7 cellular contexts compared by ENCODE assay signal in genomic region chr4:107419536-107419935, GRCh38.
DNase-seq lines count a peak whose midpoint lies in the region; ATAC-seq and TF ChIP-seq lines count a peak whose summit lies in the region.
"Not testable (repeated sequence)": the region's sequence is repeated elsewhere in the genome, so short reads cannot be mapped to it uniquely, and the experiment has no call there.

No MANE protein-coding gene starts in this region.

- not testable (repeated sequence) for H3K9ac ChIP-seq in mammary epithelial cell (ENCODE audit: insufficient read depth, low read length); smooth muscle cell (ENCODE audit: low read depth)

- intact Hi-C loops in activated CD4-positive, alpha-beta T cell treated with anti-CD3 and anti-CD28 coated beads for 36 hours (cut with DNase I, micrococcal nuclease) = loop anchor here in 1 of 2 experiments (1.0 kb wide), 1 partner anchor 301 kb away; the partner anchor contains the start of gene PAPSS1
- intact Hi-C loops in mammary epithelial cell (cut with micrococcal nuclease) = not testable (repeated sequence)

- peak; percentile 63 for ATAC-seq in activated CD4-positive, alpha-beta T cell treated with anti-CD3 and anti-CD28 coated beads for 36 hours

- not testable (repeated sequence) for H3K36me3 ChIP-seq in mammary epithelial cell (ENCODE audit: insufficient read depth, low read length); smooth muscle cell (ENCODE audit: low read depth)

- H3K4me3 Mint-ChIP-seq in activated CD4-positive, alpha-beta T cell treated with anti-CD3 and anti-CD28 coated beads for 36 hours = not testable (repeated sequence)

- not testable (repeated sequence) for H3K9me3 Mint-ChIP-seq in activated CD4-positive, alpha-beta T cell treated with anti-CD3 and anti-CD28 coated beads for 36 hours (ENCODE audit: low read depth)

- DNase-seq in Daoy (ENCODE audit: low read depth) = peak; percentile 2
- peak; percentile 43 for DNase-seq in NOMO-1 treated with DMSO at 0.1 percent for 48 hours (lab: John Stamatoyannopoulos, UW; ENCODE audit: unreplicated experiment)
- peak; percentile 47 for DNase-seq in activated CD4-positive, alpha-beta T cell treated with anti-CD3 and anti-CD28 coated beads for 36 hours
- peak; percentile 20 to 24 for DNase-seq in activated T-cell treated with anti-CD3 and anti-CD28 coated beads, Interleukin-2, amount 50 U/mL, for 48 hours
- DNase-seq in mammary epithelial cell = peak; percentile 87
- DNase-seq in kidney glomerular epithelial cell (lab: John Stamatoyannopoulos, UW) = peak; percentile 12
- DNase-seq in smooth muscle cell (lab: John Stamatoyannopoulos, UW; ENCODE audit: unreplicated experiment) = not testable (repeated sequence)

- H3K27me3 ChIP-seq in mammary epithelial cell (ENCODE audit: insufficient read depth, low read length); smooth muscle cell (ENCODE audit: low read depth): not testable (repeated sequence)

- BruUV-seq in mammary epithelial cell (replicated peaks; lab: Mats Ljungman, UMichigan) = not testable (repeated sequence)

- H3K4me2 ChIP-seq in mammary epithelial cell (ENCODE audit: insufficient read depth, low read depth, low read length); smooth muscle cell: not testable (repeated sequence)

- CTCF ChIA-PET in activated CD4-positive, alpha-beta T cell treated with anti-CD3 and anti-CD28 coated beads for 36 hours (lab: Charles Lee); mammary epithelial cell (lab: Charles Lee; ENCODE audit: low non-redundant PET): not testable (repeated sequence)

- H3K79me2 ChIP-seq in mammary epithelial cell (ENCODE audit: insufficient read depth, low read length); smooth muscle cell (ENCODE audit: low read depth): not testable (repeated sequence)

- POLR2A ChIA-PET in activated CD4-positive, alpha-beta T cell treated with anti-CD3 and anti-CD28 coated beads for 36 hours (lab: Charles Lee) = not testable (repeated sequence)

- not testable (repeated sequence) for TF ChIP-seq CTCF in mammary epithelial cell (conservative IDR thresholded peaks at IDR 0.05 in 1 of 2, IDR thresholded peaks at IDR 0.05 in 1 of 2; ENCODE audit: extremely low read depth in 1 of 2, insufficient read depth in 1 of 2, low read depth in 1 of 2, low read length in 2 of 2); smooth muscle cell (IDR thresholded peaks at IDR 0.05; ENCODE audit: borderline replicate concordance, insufficient read depth, poor library complexity, severe bottlenecking)

- in situ Hi-C loops in mammary epithelial cell (cut with MboI; ENCODE audit: low sequenced_read_pairs in 2 of 2) = not testable (repeated sequence)

- H4K20me1 ChIP-seq in mammary epithelial cell (ENCODE audit: insufficient read depth, low read length); smooth muscle cell (ENCODE audit: low read depth): not testable (repeated sequence)

- H3F3A ChIP-seq in smooth muscle cell (ENCODE audit: low read depth) = not testable (repeated sequence)

- H2AFZ ChIP-seq in mammary epithelial cell (ENCODE audit: low read depth, low read length); smooth muscle cell (ENCODE audit: low read depth): not testable (repeated sequence)

- dilution Hi-C loops in mammary epithelial cell (cut with HindIII; ENCODE audit: low sequenced_read_pairs) = not testable (repeated sequence)

- not testable (repeated sequence) for H3K36me3 Mint-ChIP-seq in activated CD4-positive, alpha-beta T cell treated with anti-CD3 and anti-CD28 coated beads for 36 hours (ENCODE audit: low read depth)

- H3K27ac ChIP-seq in mammary epithelial cell (ENCODE audit: insufficient read depth, low read depth, low read length) = not testable (repeated sequence)
- H3K27ac ChIP-seq in smooth muscle cell (ENCODE audit: low read depth) = peak overlapping the region; percentile 73

- not testable (repeated sequence) for H3K4me1 ChIP-seq in mammary epithelial cell (ENCODE audit: insufficient read depth, low read length); smooth muscle cell (ENCODE audit: low read depth)

- not testable (repeated sequence) for H3K27ac Mint-ChIP-seq in activated CD4-positive, alpha-beta T cell treated with anti-CD3 and anti-CD28 coated beads for 36 hours

- not testable (repeated sequence) for H3K27me3 Mint-ChIP-seq in activated CD4-positive, alpha-beta T cell treated with anti-CD3 and anti-CD28 coated beads for 36 hours

- not testable (repeated sequence) for H3K4me3 ChIP-seq in mammary epithelial cell (replicated peaks in 1 of 3; ENCODE audit: insufficient read depth in 1 of 3, low read depth in 2 of 3, low read length in 3 of 3); smooth muscle cell

- H3K4me1 Mint-ChIP-seq in activated CD4-positive, alpha-beta T cell treated with anti-CD3 and anti-CD28 coated beads for 36 hours = not testable (repeated sequence)

- 14% methylated on average over 2 of the region's 2 CpGs for WGBS in mammary epithelial cell (ENCODE audit: low coverage, missing lambda C conversion rate)
- WGBS in smooth muscle cell (ENCODE audit: low lambda C conversion rate) = 75% methylated on average over 2 of the region's 2 CpGs

- not testable (repeated sequence) for H3K9me3 ChIP-seq in mammary epithelial cell (replicated peaks; ENCODE audit: insufficient read depth, low read length); smooth muscle cell (replicated peaks; ENCODE audit: low read depth)
